In the genomic region with DNA sequence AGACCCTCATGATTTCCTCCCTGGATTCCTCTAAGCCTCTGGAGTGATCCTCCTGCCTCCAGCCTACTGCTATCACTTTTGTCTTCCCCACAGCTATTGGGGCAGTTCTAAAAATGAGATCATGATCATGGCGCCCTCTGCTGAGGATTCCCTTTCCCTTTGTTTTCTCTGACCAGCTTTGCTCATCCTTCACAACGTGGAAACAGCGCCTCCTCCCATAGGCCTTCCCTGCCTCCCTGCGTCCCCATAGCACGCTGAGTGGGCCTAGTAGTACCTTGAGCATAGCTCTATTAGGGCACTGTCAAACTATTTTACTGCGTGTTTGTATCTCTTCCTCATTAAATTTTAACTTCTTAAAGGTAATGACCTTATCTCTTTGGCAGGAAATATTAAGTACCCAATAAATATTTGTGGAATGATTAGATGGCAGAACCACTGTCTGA, we compare ENCODE assay signal across 1 cellular context.
TF ChIP-seq lines count a peak whose summit lies in the region.

No MANE protein-coding gene starts in this region.

TF ChIP-seq in WTC11, 78 proteins besides CTCF, POLR2A, EP300 and RAD21 (continued from another document):
- TF ChIP-seq, protein P1, sequence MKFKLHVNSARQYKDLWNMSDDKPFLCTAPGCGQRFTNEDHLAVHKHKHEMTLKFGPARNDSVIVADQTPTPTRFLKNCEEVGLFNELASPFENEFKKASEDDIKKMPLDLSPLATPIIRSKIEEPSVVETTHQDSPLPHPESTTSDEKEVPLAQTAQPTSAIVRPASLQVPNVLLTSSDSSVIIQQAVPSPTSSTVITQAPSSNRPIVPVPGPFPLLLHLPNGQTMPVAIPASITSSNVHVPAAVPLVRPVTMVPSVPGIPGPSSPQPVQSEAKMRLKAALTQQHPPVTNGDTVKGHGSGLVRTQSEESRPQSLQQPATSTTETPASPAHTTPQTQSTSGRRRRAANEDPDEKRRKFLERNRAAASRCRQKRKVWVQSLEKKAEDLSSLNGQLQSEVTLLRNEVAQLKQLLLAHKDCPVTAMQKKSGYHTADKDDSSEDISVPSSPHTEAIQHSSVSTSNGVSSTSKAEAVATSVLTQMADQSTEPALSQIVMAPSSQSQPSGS (CRISPR knock-in tag; IDR thresholded peaks at IDR 0.05; ENCODE audit: borderline replicate concordance, low read depth) = no peak
- TF ChIP-seq IRF2 (CRISPR knock-in tag; IDR thresholded peaks at IDR 0.05; ENCODE audit: borderline replicate concordance, low read depth) (no peak), TEAD1 (CRISPR knock-in tag; IDR thresholded peaks at IDR 0.05) (peak; percentile 32; the same call in 1 of the 2 replicates), MXD4 (CRISPR knock-in tag; IDR thresholded peaks at IDR 0.05; ENCODE audit: borderline replicate concordance) (no peak), ETV6 (CRISPR knock-in tag; IDR thresholded peaks at IDR 0.05) (peak; percentile 72; the same call in 1 of the 2 replicates)
